ENCODE assay signal across 32 cellular contexts in the genomic region with DNA sequence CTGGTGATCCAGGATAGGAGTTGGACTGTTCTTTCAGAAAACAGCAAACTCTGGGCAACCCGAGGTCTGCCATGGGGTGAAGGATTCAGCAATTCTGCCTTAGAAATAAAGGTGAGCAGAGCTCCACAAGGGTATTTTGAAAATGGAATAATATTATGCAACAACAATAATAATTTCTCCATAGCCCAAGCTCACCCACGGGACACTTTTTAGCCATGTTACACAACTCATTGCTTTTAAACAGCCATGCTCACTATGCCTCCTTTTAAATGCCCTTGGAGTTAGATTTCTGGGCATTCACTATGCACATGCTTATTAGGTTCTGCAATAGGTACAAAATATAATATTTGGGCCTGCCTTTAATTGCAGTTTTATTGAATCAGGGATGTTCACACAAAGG. TPM values are rescaled to one million over a fixed set of nuclear protein-coding genes. Genes with fewer than 3 reads are reported as not detected.
"Had no signal": no experiment of that assay in that cellular context is flagged by ENCODE, and none has a peak within 500 bp of the region (broad histone marks: within the 10 kb centered on the region; RNA-seq: fewer than 3 reads in every experiment).

No MANE protein-coding gene starts in this region.

- H3K9me3 ChIP-seq: ascending aorta had no signal

- H3K4me3 ChIP-seq: ascending aorta had no signal

- ATAC-seq: activated CD4-positive, alpha-beta T cell treated with anti-CD3 and anti-CD28 coated beads for 36 hours; activated CD4-positive, CD25-positive, alpha-beta regulatory T cell treated with anti-CD3 and anti-CD28 coated beads, Interleukin-2, amount 50 U/mL, for 24 hours; activated CD8-positive, alpha-beta memory T cell treated with anti-CD3 and anti-CD28 coated beads, Interleukin-2, amount 10 ng/mL, durations not matched to agents 7 days and 5 days; activated CD8-positive, alpha-beta T cell treated with anti-CD3 and anti-CD28 coated beads, Interleukin-2, amount 10 ng/mL, durations not matched to agents 7 days and 5 days; activated naive CD4-positive, alpha-beta T cell treated with anti-CD3 and anti-CD28 coated beads, Interleukin-2, amount 50 U/mL, for 72 hours; WTC11 had no signal

- H3K36me3 ChIP-seq: ascending aorta, WERI-Rb-1 had no signal

- DNase-seq: activated CD4-positive, alpha-beta memory T cell treated with anti-CD3 and anti-CD28 coated beads, Interleukin-2, amount 10 ng/mL, durations not matched to agents 7 days and 5 days; activated CD4-positive, alpha-beta T cell treated with anti-CD3 and anti-CD28 coated beads for 1 hour; activated CD4-positive, alpha-beta T cell treated with anti-CD3 and anti-CD28 coated beads for 36 hours; activated CD4-positive, alpha-beta T cell treated with anti-CD3 and anti-CD28 coated beads for 48 hours; activated CD4-positive, alpha-beta T cell treated with anti-CD3 and anti-CD28 coated beads, Interleukin-2, amount 10 ng/mL, durations not matched to agents 7 days and 5 days; activated CD4-positive, alpha-beta T cell treated with anti-CD3 and anti-CD28 coated beads, Interleukin-2, amount 50 U/mL, for 48 hours; activated CD4-positive, CD25-positive, alpha-beta regulatory T cell; activated CD8-positive, alpha-beta memory T cell treated with anti-CD3 and anti-CD28 coated beads for 24 hours; activated CD8-positive, alpha-beta memory T cell treated with anti-CD3 and anti-CD28 coated beads, Interleukin-2, amount 10 ng/mL, durations not matched to agents 7 days and 5 days; activated CD8-positive, alpha-beta memory T cell treated with anti-CD3 and anti-CD28 coated beads, Interleukin-2, amount 50 U/mL, for 48 hours; activated CD8-positive, alpha-beta T cell treated with anti-CD3 and anti-CD28 coated beads, Interleukin-2, amount 10 ng/mL, durations not matched to agents 7 days and 5 days; activated effector memory CD4-positive, alpha-beta T cell treated with Interleukin-2 at 50 U/mL for 16 hours; activated gamma-delta T cell; activated naive CD4-positive, alpha-beta T cell treated with anti-CD3 and anti-CD28 coated beads, Interleukin-2, amount 10 ng/mL, durations not matched to agents 7 days and 5 days; activated naive CD4-positive, alpha-beta T cell treated with Interleukin-2 at 50 U/mL for 16 hours; activated naive CD8-positive, alpha-beta T cell treated with anti-CD3 and anti-CD28 coated beads for 36 hours; activated T-cell treated with anti-CD3 and anti-CD28 coated beads, Interleukin-2, amount 50 U/mL, for 24 hours; activated T-cell treated with anti-CD3 and anti-CD28 coated beads, Interleukin-2, amount 50 U/mL, for 48 hours; amygdala; anterior cingulate cortex; central memory CD4-positive, alpha-beta T cell; SW 1271; T-helper 1 cell; T-helper 2 cell; T-helper 9 cell; WERI-Rb-1 had no signal

- H3K27me3 ChIP-seq: ascending aorta had no signal

- H3K27ac ChIP-seq: ascending aorta, WERI-Rb-1 had no signal

RNA-seq across cellular contexts. Expression of a gene that starts 37.2 kb away (rescaled TPM):
- total RNA-seq: activated CD4-positive, alpha-beta memory T cell treated with anti-CD3 and anti-CD28 coated beads, Interleukin-2, amount 10 ng/mL, durations not matched to agents 7 days and 5 days; activated CD4-positive, alpha-beta T cell treated with anti-CD3 and anti-CD28 coated beads for 36 hours; activated CD4-positive, alpha-beta T cell treated with anti-CD3 and anti-CD28 coated beads, Interleukin-2, amount 10 ng/mL, durations not matched to agents 7 days and 5 days; activated CD8-positive, alpha-beta memory T cell treated with anti-CD3 and anti-CD28 coated beads, Interleukin-2, amount 10 ng/mL, durations not matched to agents 7 days and 5 days; activated CD8-positive, alpha-beta T cell treated with anti-CD3 and anti-CD28 coated beads, Interleukin-2, amount 10 ng/mL, durations not matched to agents 7 days and 5 days; activated naive CD4-positive, alpha-beta T cell treated with anti-CD3 and anti-CD28 coated beads, Interleukin-2, amount 50 U/mL, for 72 hours; activated naive CD8-positive, alpha-beta T cell treated with anti-CD3 and anti-CD28 coated beads for 36 hours; activated T-helper 2 cell treated with anti-CD3 and anti-CD28 coated beads, Interferon-gamma antibody, Interleukin-2, Interleukin-4, amounts not matched to agents 10 μg/mL and 5 μg/mL and 100 μg/mL, durations not matched to agents 14 hours and 24 hours and 36 hours; ascending aorta; cardiac septum; WTC11 had no signal
